In genomic region chr3:169863458-169863899, GRCh38 we compare ENCODE assay signal across 8 cellular contexts. TPM values are rescaled to one million over a fixed set of nuclear protein-coding genes. Genes with fewer than 3 reads are reported as not detected.
DNase-seq lines count a peak whose midpoint lies in the region; ATAC-seq and TF ChIP-seq lines count a peak whose summit lies in the region.

No MANE protein-coding gene starts in this region.

- WGBS in psoas muscle, 3 donors, result 1 to 2% (median 2%) methylated on average over 6 of the region's 6 CpGs

- H3K4me3 Mint-ChIP-seq in Calu3 (ENCODE audit: low read depth, unreplicated experiment), result no peak overlapping the region
- no peak overlapping the region for H3K4me3 Mint-ChIP-seq in glutamatergic neuron (ENCODE audit: unreplicated experiment)

- H3K27me3 Mint-ChIP-seq in Calu3 (ENCODE audit: unreplicated experiment) (no peaks in the 10 kb centered on the region), glutamatergic neuron (ENCODE audit: unreplicated experiment) (no peaks in the 10 kb centered on the region)

- peak; percentile 60 for ATAC-seq in GM21576 (IDR thresholded peaks at IDR 0.05; ENCODE audit: unreplicated experiment)
- peak; percentile 63 to 71 (median 68) for ATAC-seq in psoas muscle

- peaks cover 3% of the 10 kb centered on the region for H3K4me1 Mint-ChIP-seq in Calu3 (ENCODE audit: low read depth, unreplicated experiment)
- H3K4me1 Mint-ChIP-seq in glutamatergic neuron (ENCODE audit: low read depth, unreplicated experiment), result no peaks in the 10 kb centered on the region

- DNase-seq in Calu3 (peak; percentile 88), M059J (ENCODE audit: low read depth) (peak; percentile 80), SK-MEL-5 (ENCODE audit: low read depth, low spot score) (peak; percentile 79), glutamatergic neuron (peak; percentile 59), psoas muscle (peak in 1 of 2 donors; percentile 23), cerebellar nuclear complex (lab: John Stamatoyannopoulos, UW) (no peak)
- peak; percentile 59 for DNase-seq in activated naive CD4-positive, alpha-beta T cell treated with anti-CD3 and anti-CD28 coated beads, Interleukin-2, amount 50 U/mL, for 16 hours

- CTCF ChIA-PET in Calu3 (lab: Charles Lee), result no interaction called here

- intact Hi-C loops in Calu3 (cut with micrococcal nuclease; ENCODE audit: unreplicated experiment), result loop anchor here (1.0 kb wide), 2 partner anchors 103 to 191 kb away; partner anchors contain the start of gene SEC62
- intact Hi-C loops in psoas muscle (cut with DNase I), result loop anchor here in 1 of 2 donors (5.0 kb wide), 1 partner anchor 104 kb away; the partner anchor contains the start of gene SEC62

- no peaks in the 10 kb centered on the region for H3K36me3 Mint-ChIP-seq in Calu3 (ENCODE audit: insufficient read depth, unreplicated experiment)
- H3K36me3 Mint-ChIP-seq in glutamatergic neuron (ENCODE audit: unreplicated experiment), result no peaks in the 10 kb centered on the region

- no peaks in the 10 kb centered on the region for H3K36me3 ChIP-seq in psoas muscle (ENCODE audit: insufficient read depth in 1 of 2, low read depth in 1 of 2)

- H3K4me3 ChIP-seq in psoas muscle, result no peak overlapping the region

- H3K27me3 ChIP-seq in psoas muscle (ENCODE audit: insufficient read depth in 3 of 3, low read length in 2 of 3), result peaks cover 0 to 1% (median 0%) of the 10 kb centered on the region in 3 donors

- no peaks in the 10 kb centered on the region for H3K4me1 ChIP-seq in psoas muscle

- H3K9me3 Mint-ChIP-seq in Calu3 (ENCODE audit: low read depth, unreplicated experiment), result no peaks in the 10 kb centered on the region
- no peaks in the 10 kb centered on the region for H3K9me3 Mint-ChIP-seq in glutamatergic neuron (ENCODE audit: unreplicated experiment)

- BruUV-seq in Calu3 (replicated peaks; lab: Mats Ljungman, UMichigan), result no TSS peak

- in situ Hi-C loops in SK-MEL-5 (cut with HindIII; ENCODE audit: low pct_unique_long_range_greater_than_20kb, low sequenced_read_pairs), result no loop called here

- TF ChIP-seq CTCF in Calu3 (IDR thresholded peaks at IDR 0.05; ENCODE audit: unreplicated experiment) (peak; percentile 96), glutamatergic neuron (IDR thresholded peaks at IDR 0.05; ENCODE audit: partially characterized antibody, unreplicated experiment) (peak; percentile 94), psoas muscle (IDR thresholded peaks at IDR 0.05) (peak; percentile 87)

- H3K27ac Mint-ChIP-seq in Calu3 (ENCODE audit: unreplicated experiment), result no peak overlapping the region
- no peak overlapping the region for H3K27ac Mint-ChIP-seq in glutamatergic neuron (ENCODE audit: unreplicated experiment)

- no peaks in the 10 kb centered on the region for H3K9me3 ChIP-seq in psoas muscle

- no peak overlapping the region for H3K27ac ChIP-seq in psoas muscle

RNA-seq across cellular contexts. Expression of gene LRRC31, which starts 6.3 kb away (rescaled TPM):
- 2.8 and 3.3 TPM in 2 replicates for total RNA-seq in Calu3 (2022)
- total RNA-seq in M059J (2014; rRNA removed; shearing (Covaris generic)), result not detected in 2 replicates
- not detected in 2 replicates for total RNA-seq in SK-MEL-5 (2014; rRNA removed; shearing (Covaris generic))
- polyA plus RNA-seq in SK-MEL-5 (2015; cell fraction: cytosol; rRNA removed), result not detected in 2 replicates
- not detected in 2 replicates for polyA plus RNA-seq in SK-MEL-5 (2015; cell fraction: nucleus; rRNA removed)
- total RNA-seq in glutamatergic neuron (ENCODE audit: unreplicated experiment), result not detected
- not detected for total RNA-seq in psoas muscle
- polyA plus RNA-seq in psoas muscle, result under 1 TPM in 1 of 3 donors, not detected in 2; 0.01 TPM

RNA-seq across cellular contexts. Expression of gene SAMD7, which starts 47.9 kb away (rescaled TPM):
- total RNA-seq in Calu3 (2022), result not detected in 2 replicates
- total RNA-seq in M059J (2014; rRNA removed; shearing (Covaris generic)), result not detected in 2 replicates
- total RNA-seq in SK-MEL-5 (2014; rRNA removed; shearing (Covaris generic)), result not detected in 2 replicates
- polyA plus RNA-seq in SK-MEL-5 (2015; cell fraction: cytosol; rRNA removed), result not detected in 2 replicates
- not detected in 2 replicates for polyA plus RNA-seq in SK-MEL-5 (2015; cell fraction: nucleus; rRNA removed)
- total RNA-seq in glutamatergic neuron (ENCODE audit: unreplicated experiment), result not detected
- total RNA-seq in psoas muscle, result not detected
- polyA plus RNA-seq in psoas muscle, result not detected

RNA-seq across cellular contexts. Expression of gene LRRC34, which starts 50.8 kb away (rescaled TPM):
- total RNA-seq in Calu3 (2022) (not detected in 2 replicates), glutamatergic neuron (ENCODE audit: unreplicated experiment) (3.6 TPM), psoas muscle (under 1 TPM; 0.26 to 0.69 (median 0.49) TPM)
- 0.71 and 1.6 TPM in 2 replicates for total RNA-seq in M059J (2014; rRNA removed; shearing (Covaris generic))
- 4.9 and 6.5 TPM in 2 replicates for total RNA-seq in SK-MEL-5 (2014; rRNA removed; shearing (Covaris generic))
- 2.3 and 4.0 TPM in 2 replicates for polyA plus RNA-seq in SK-MEL-5 (2015; cell fraction: cytosol; rRNA removed)
- polyA plus RNA-seq in SK-MEL-5 (2015; cell fraction: nucleus; rRNA removed), result 8.4 and 21.9 TPM in 2 replicates
- 1 to 10 TPM in 1 of 3 donors, under 1 TPM in 2; 0.23 to 1.7 (median 0.26) TPM for polyA plus RNA-seq in psoas muscle

RNA-seq across cellular contexts. Expression of gene LRRIQ4, which starts 50.8 kb away (rescaled TPM):
- total RNA-seq in Calu3 (2022) (0.27 TPM in 1 of 2 replicates, not detected in the other), glutamatergic neuron (ENCODE audit: unreplicated experiment) (0.29 TPM), psoas muscle (not detected)
- total RNA-seq in M059J (2014; rRNA removed; shearing (Covaris generic)), result not detected in 2 replicates
- total RNA-seq in SK-MEL-5 (2014; rRNA removed; shearing (Covaris generic)), result not detected in 2 replicates
- polyA plus RNA-seq in SK-MEL-5 (2015; cell fraction: cytosol; rRNA removed), result not detected in 2 replicates
- not detected in 2 replicates for polyA plus RNA-seq in SK-MEL-5 (2015; cell fraction: nucleus; rRNA removed)
- under 1 TPM in 1 of 3 donors, not detected in 2; 0.01 TPM for polyA plus RNA-seq in psoas muscle

Comparison
In these comparisons a context has a peak if more than half of its experiments do, and no peak if none do; other contexts are left out.
1. DNase-seq: peak in Calu3 (single experiment), M059J (single experiment), SK-MEL-5 (single experiment), activated naive CD4-positive, alpha-beta T cell treated with anti-CD3 and anti-CD28 coated beads, Interleukin-2, amount 50 U/mL, for 16 hours (single experiment) and glutamatergic neuron (single experiment); none in cerebellar nuclear complex (0 of 2).
2. Peak in every context shown above with its lines, with median percentiles within 50 percentile points of each other: CTCF ChIP-seq.